In genomic region chr7:74542558-74543117, GRCh38 we compare ENCODE assay signal across 11 cellular contexts.
DNase-seq lines count a peak whose midpoint lies in the region; ATAC-seq and TF ChIP-seq lines count a peak whose summit lies in the region.
"Had no signal": no experiment of that assay in that cellular context is flagged by ENCODE, and none has a peak within 500 bp of the region (broad histone marks: within the 10 kb centered on the region; RNA-seq: fewer than 3 reads in every experiment).

No MANE protein-coding gene starts in this region.

- DNase-seq in Right ventricle myocardium inferior (ENCODE audit: missing footprints) (no peak), cardiac septum (ENCODE audit: low spot score) (no peak), Panc1 (ENCODE audit: low read depth, low spot score) (no peak), foreskin keratinocyte (peak; percentile 50 to 78), AML-193 (lab: John Stamatoyannopoulos, UW) (no peak), GM19238 (ENCODE audit: insufficient read length, low spot score) (no peak)
- DNase-seq in activated naive CD4-positive, alpha-beta T cell treated with anti-CD3 and anti-CD28 coated beads, Interleukin-2, amount 50 U/mL, for 16 hours = no peak
- DNase-seq in effector CD4-positive, alpha-beta T cell = no peak
- DNase-seq: activated CD8-positive, alpha-beta memory T cell treated with anti-CD3 and anti-CD28 coated beads, Interleukin-2, amount 10 ng/mL, durations not matched to agents 7 days and 5 days; T-helper 17 cell had no signal

- no peaks in the 10 kb centered on the region for H3K36me3 ChIP-seq in Panc1 (ENCODE audit: control insufficient read depth, insufficient read depth, low read length)

- no peaks in the 10 kb centered on the region for H3K27me3 ChIP-seq in Panc1 (ENCODE audit: control insufficient read depth, insufficient read depth, low read length)
- no peaks in the 10 kb centered on the region for H3K27me3 ChIP-seq in foreskin keratinocyte

- TF ChIP-seq CTCF in Panc1 (IDR thresholded peaks at IDR 0.05) (no peak), foreskin keratinocyte (conservative IDR thresholded peaks at IDR 0.05) (no peak)

- no peaks in the 10 kb centered on the region for H3K4me1 ChIP-seq in Panc1 (ENCODE audit: control insufficient read depth, insufficient read depth, low read length)
- peaks cover 6% of the 10 kb centered on the region for H3K4me1 ChIP-seq in foreskin keratinocyte

- intact Hi-C loops in Right ventricle myocardium inferior (cut with DNase I) = no loop called here
- intact Hi-C loops in cardiac septum (cut with DNase I) = no loop called here
- intact Hi-C loops in Panc1 (cut with micrococcal nuclease; ENCODE audit: unreplicated experiment) = no loop called here

- ATAC-seq in Right ventricle myocardium inferior (peak; percentile 70), Panc1 (no peak), foreskin keratinocyte (peak; percentile 62)
- ATAC-seq: activated CD8-positive, alpha-beta memory T cell treated with anti-CD3 and anti-CD28 coated beads, Interleukin-2, amount 10 ng/mL, durations not matched to agents 7 days and 5 days; left lobe of liver; T-helper 17 cell had no signal

- POLR2A ChIA-PET in Panc1 (lab: Charles Lee) = no interaction called here

- in situ Hi-C loops in Panc1 (cut with HindIII; ENCODE audit: low pct_unique_long_range_greater_than_20kb, low sequenced_read_pairs) = no loop called here

- TSS peak; percentile 71 for BruUV-seq in Panc1 (replicated peaks; lab: Mats Ljungman, UMichigan)

- H3K27ac ChIP-seq in Panc1 (ENCODE audit: low read length) (no peak overlapping the region), foreskin keratinocyte (no peak overlapping the region)

- H3K4me3 ChIP-seq in Panc1 (ENCODE audit: low read depth in 2 of 2, low read length in 2 of 2) = no peak overlapping the region

- no peaks in the 10 kb centered on the region for H3K9me3 ChIP-seq in Panc1 (ENCODE audit: control insufficient read depth, insufficient read depth, low read depth, low read length)

- CTCF ChIA-PET in Panc1 (lab: Charles Lee) = no interaction called here

Comparison
In these comparisons a context has a peak if more than half of its experiments do, and no peak if none do; other contexts are left out.
1. DNase-seq: peak in foreskin keratinocyte (2 of 2); none in Right ventricle myocardium inferior (single experiment), cardiac septum (single experiment), Panc1 (single experiment), AML-193 (0 of 2), activated naive CD4-positive, alpha-beta T cell treated with anti-CD3 and anti-CD28 coated beads, Interleukin-2, amount 50 U/mL, for 16 hours (single experiment), GM19238 (single experiment) and effector CD4-positive, alpha-beta T cell (single experiment).